In genomic region chr11:13606701-13607100, GRCh38 we compare ENCODE assay signal across 39 cellular contexts.
"Had no signal": no experiment of that assay in that cellular context is flagged by ENCODE, and none has a peak within 500 bp of the region (broad histone marks: within the 10 kb centered on the region; RNA-seq: fewer than 3 reads in every experiment).

No MANE protein-coding gene starts in this region.

- H3K27ac Mint-ChIP-seq: activated CD4-positive, alpha-beta memory T cell treated with anti-CD3 and anti-CD28 coated beads, Interleukin-2, amount 10 ng/mL, durations not matched to agents 7 days and 5 days; activated CD4-positive, alpha-beta T cell treated with anti-CD3 and anti-CD28 coated beads for 36 hours; activated CD4-positive, alpha-beta T cell treated with anti-CD3 and anti-CD28 coated beads, Interleukin-2, amount 10 ng/mL, durations not matched to agents 7 days and 5 days; activated CD8-positive, alpha-beta memory T cell treated with anti-CD3 and anti-CD28 coated beads, Interleukin-2, amount 10 ng/mL, durations not matched to agents 7 days and 5 days; activated CD8-positive, alpha-beta T cell treated with anti-CD3 and anti-CD28 coated beads, Interleukin-2, amount 10 ng/mL, durations not matched to agents 7 days and 5 days; activated naive CD4-positive, alpha-beta T cell treated with anti-CD3 and anti-CD28 coated beads, Interleukin-2, amount 10 ng/mL, durations not matched to agents 7 days and 5 days; activated naive CD4-positive, alpha-beta T cell treated with anti-CD3 and anti-CD28 coated beads, Interleukin-2, amount 50 U/mL, for 24 hours; activated naive CD8-positive, alpha-beta T cell; activated naive CD8-positive, alpha-beta T cell treated with anti-CD3 and anti-CD28 coated beads, Interleukin-2, amount 10 ng/mL, durations not matched to agents 7 days and 5 days; activated naive CD8-positive, alpha-beta T cell treated with anti-CD3 and anti-CD28 coated beads, Interleukin-2, amount 50 U/mL, for 24 hours; activated T-cell treated with anti-CD3 and anti-CD28 coated beads, Interleukin-2, amount 50 U/mL, for 24 hours; activated T-helper 2 cell treated with anti-CD3 and anti-CD28 coated beads, Interferon-gamma antibody, Interleukin-2, Interleukin-4, amounts not matched to agents 10 μg/mL and 5 μg/mL and 100 μg/mL, durations not matched to agents 14 hours and 24 hours and 36 hours; T-helper 1 cell treated with Interleukin-12 subunit alpha and Interleukin-12 subunit beta and Interleukin-4 antibody, amounts not matched to agents 30 μg/mL and 1 μg/mL, for 36 hours; T-helper 2 cell treated with Interferon-gamma antibody and Interleukin-4, amounts not matched to agents 5 μg/mL and 100 μg/mL, for 36 hours had no signal

- H3K9me3 ChIP-seq: body of pancreas, breast epithelium had no signal

- FAIRE-seq: astrocyte, TTC549 had no signal

- H3K4me1 ChIP-seq: breast epithelium had no signal

- H3K27me3 Mint-ChIP-seq: activated CD4-positive, alpha-beta memory T cell treated with anti-CD3 and anti-CD28 coated beads, Interleukin-2, amount 10 ng/mL, durations not matched to agents 7 days and 5 days; activated CD4-positive, alpha-beta T cell treated with anti-CD3 and anti-CD28 coated beads for 36 hours; activated CD4-positive, alpha-beta T cell treated with anti-CD3 and anti-CD28 coated beads, Interleukin-2, amount 10 ng/mL, durations not matched to agents 7 days and 5 days; activated CD8-positive, alpha-beta memory T cell treated with anti-CD3 and anti-CD28 coated beads, Interleukin-2, amount 10 ng/mL, durations not matched to agents 7 days and 5 days; central memory CD8-positive, alpha-beta T cell had no signal

- H3K4me3 Mint-ChIP-seq: activated CD4-positive, alpha-beta memory T cell treated with anti-CD3 and anti-CD28 coated beads, Interleukin-2, amount 10 ng/mL, durations not matched to agents 7 days and 5 days; activated CD4-positive, alpha-beta T cell treated with anti-CD3 and anti-CD28 coated beads for 36 hours; activated CD4-positive, alpha-beta T cell treated with anti-CD3 and anti-CD28 coated beads, Interleukin-2, amount 10 ng/mL, durations not matched to agents 7 days and 5 days; activated CD8-positive, alpha-beta memory T cell treated with anti-CD3 and anti-CD28 coated beads, Interleukin-2, amount 10 ng/mL, durations not matched to agents 7 days and 5 days; activated CD8-positive, alpha-beta T cell treated with anti-CD3 and anti-CD28 coated beads, Interleukin-2, amount 10 ng/mL, durations not matched to agents 7 days and 5 days; activated naive CD4-positive, alpha-beta T cell treated with anti-CD3 and anti-CD28 coated beads, Interleukin-2, amount 10 ng/mL, durations not matched to agents 7 days and 5 days; activated naive CD4-positive, alpha-beta T cell treated with anti-CD3 and anti-CD28 coated beads, Interleukin-2, amount 50 U/mL, for 24 hours; activated naive CD8-positive, alpha-beta T cell; activated naive CD8-positive, alpha-beta T cell treated with anti-CD3 and anti-CD28 coated beads, Interleukin-2, amount 10 ng/mL, durations not matched to agents 7 days and 5 days; activated naive CD8-positive, alpha-beta T cell treated with anti-CD3 and anti-CD28 coated beads, Interleukin-2, amount 50 U/mL, for 24 hours; activated T-cell treated with anti-CD3 and anti-CD28 coated beads, Interleukin-2, amount 50 U/mL, for 24 hours; central memory CD8-positive, alpha-beta T cell; T-helper 1 cell treated with Interleukin-12 subunit alpha and Interleukin-12 subunit beta and Interleukin-4 antibody, amounts not matched to agents 30 μg/mL and 1 μg/mL, for 36 hours; T-helper 2 cell treated with Interferon-gamma antibody and Interleukin-4, amounts not matched to agents 5 μg/mL and 100 μg/mL, for 36 hours had no signal

- H3K4me3 ChIP-seq: body of pancreas, breast epithelium had no signal

- ATAC-seq: activated CD4-positive, alpha-beta T cell treated with anti-CD3 and anti-CD28 coated beads for 36 hours; activated CD4-positive, CD25-positive, alpha-beta regulatory T cell treated with anti-CD3 and anti-CD28 coated beads, Interleukin-2, amount 50 U/mL, for 24 hours; activated CD8-positive, alpha-beta memory T cell treated with anti-CD3 and anti-CD28 coated beads, Interleukin-2, amount 10 ng/mL, durations not matched to agents 7 days and 5 days; activated CD8-positive, alpha-beta T cell treated with anti-CD3 and anti-CD28 coated beads, Interleukin-2, amount 10 ng/mL, durations not matched to agents 7 days and 5 days; activated naive CD8-positive, alpha-beta T cell treated with anti-CD3 and anti-CD28 coated beads, Interleukin-2, amount 50 U/mL, for 24 hours; body of pancreas had no signal

- DNase-seq: activated CD4-positive, alpha-beta memory T cell treated with anti-CD3 and anti-CD28 coated beads, Interleukin-2, amount 10 ng/mL, durations not matched to agents 7 days and 5 days; activated CD4-positive, alpha-beta T cell treated with anti-CD3 and anti-CD28 coated beads for 1 hour; activated CD4-positive, alpha-beta T cell treated with anti-CD3 and anti-CD28 coated beads for 36 hours; activated CD4-positive, alpha-beta T cell treated with anti-CD3 and anti-CD28 coated beads for 48 hours; activated CD4-positive, alpha-beta T cell treated with anti-CD3 and anti-CD28 coated beads, Interleukin-2, amount 10 ng/mL, durations not matched to agents 7 days and 5 days; activated CD4-positive, alpha-beta T cell treated with anti-CD3 and anti-CD28 coated beads, Interleukin-2, amount 50 U/mL, for 48 hours; activated CD4-positive, CD25-positive, alpha-beta regulatory T cell; activated CD8-positive, alpha-beta memory T cell treated with anti-CD3 and anti-CD28 coated beads for 24 hours; activated CD8-positive, alpha-beta memory T cell treated with anti-CD3 and anti-CD28 coated beads, Interleukin-2, amount 10 ng/mL, durations not matched to agents 7 days and 5 days; activated CD8-positive, alpha-beta memory T cell treated with anti-CD3 and anti-CD28 coated beads, Interleukin-2, amount 50 U/mL, for 48 hours; activated CD8-positive, alpha-beta T cell treated with anti-CD3 and anti-CD28 coated beads, Interleukin-2, amount 10 ng/mL, durations not matched to agents 7 days and 5 days; activated effector memory CD4-positive, alpha-beta T cell treated with Interleukin-2 at 50 U/mL for 16 hours; activated gamma-delta T cell; activated naive CD4-positive, alpha-beta T cell treated with anti-CD3 and anti-CD28 coated beads, Interleukin-2, amount 10 ng/mL, durations not matched to agents 7 days and 5 days; activated naive CD4-positive, alpha-beta T cell treated with Interleukin-2 at 50 U/mL for 16 hours; activated naive CD8-positive, alpha-beta T cell treated with anti-CD3 and anti-CD28 coated beads, Interleukin-2, amount 10 ng/mL, durations not matched to agents 7 days and 5 days; activated naive CD8-positive, alpha-beta T cell treated with anti-CD3 and anti-CD28 coated beads, Interleukin-2, amount 50 U/mL, for 24 hours; activated T-cell treated with anti-CD3 and anti-CD28 coated beads, Interleukin-2, amount 50 U/mL, for 24 hours; activated T-cell treated with anti-CD3 and anti-CD28 coated beads, Interleukin-2, amount 50 U/mL, for 48 hours; amniotic stem cell; aorta; body of pancreas; brain microvascular endothelial cell; caudate nucleus; cerebellar nuclear complex; T-helper 1 cell; T-helper 2 cell; T-helper 9 cell had no signal

- H3K4me1 Mint-ChIP-seq: activated CD4-positive, alpha-beta memory T cell treated with anti-CD3 and anti-CD28 coated beads, Interleukin-2, amount 10 ng/mL, durations not matched to agents 7 days and 5 days; activated CD4-positive, alpha-beta T cell treated with anti-CD3 and anti-CD28 coated beads for 36 hours; activated CD4-positive, alpha-beta T cell treated with anti-CD3 and anti-CD28 coated beads, Interleukin-2, amount 10 ng/mL, durations not matched to agents 7 days and 5 days; activated CD8-positive, alpha-beta memory T cell treated with anti-CD3 and anti-CD28 coated beads, Interleukin-2, amount 10 ng/mL, durations not matched to agents 7 days and 5 days; activated naive CD4-positive, alpha-beta T cell treated with anti-CD3 and anti-CD28 coated beads, Interleukin-2, amount 10 ng/mL, durations not matched to agents 7 days and 5 days; activated naive CD4-positive, alpha-beta T cell treated with anti-CD3 and anti-CD28 coated beads, Interleukin-2, amount 50 U/mL, for 24 hours; activated naive CD8-positive, alpha-beta T cell treated with anti-CD3 and anti-CD28 coated beads, Interleukin-2, amount 10 ng/mL, durations not matched to agents 7 days and 5 days; activated naive CD8-positive, alpha-beta T cell treated with anti-CD3 and anti-CD28 coated beads, Interleukin-2, amount 50 U/mL, for 24 hours; central memory CD8-positive, alpha-beta T cell had no signal

- H3K27me3 ChIP-seq: body of pancreas, brain microvascular endothelial cell, breast epithelium had no signal

- H3K9me3 Mint-ChIP-seq: activated CD4-positive, alpha-beta memory T cell treated with anti-CD3 and anti-CD28 coated beads, Interleukin-2, amount 10 ng/mL, durations not matched to agents 7 days and 5 days; activated CD4-positive, alpha-beta T cell treated with anti-CD3 and anti-CD28 coated beads, Interleukin-2, amount 10 ng/mL, durations not matched to agents 7 days and 5 days; activated naive CD4-positive, alpha-beta T cell treated with anti-CD3 and anti-CD28 coated beads, Interleukin-2, amount 10 ng/mL, durations not matched to agents 7 days and 5 days; activated naive CD4-positive, alpha-beta T cell treated with anti-CD3 and anti-CD28 coated beads, Interleukin-2, amount 50 U/mL, for 24 hours; activated naive CD8-positive, alpha-beta T cell treated with anti-CD3 and anti-CD28 coated beads, Interleukin-2, amount 10 ng/mL, durations not matched to agents 7 days and 5 days; activated naive CD8-positive, alpha-beta T cell treated with anti-CD3 and anti-CD28 coated beads, Interleukin-2, amount 50 U/mL, for 24 hours; activated T-cell treated with anti-CD3 and anti-CD28 coated beads, Interleukin-2, amount 50 U/mL, for 24 hours; activated T-helper 2 cell treated with anti-CD3 and anti-CD28 coated beads, Interferon-gamma antibody, Interleukin-2, Interleukin-4, amounts not matched to agents 10 μg/mL and 5 μg/mL and 100 μg/mL, durations not matched to agents 14 hours and 24 hours and 36 hours; central memory CD8-positive, alpha-beta T cell; T-helper 1 cell treated with Interleukin-12 subunit alpha and Interleukin-12 subunit beta and Interleukin-4 antibody, amounts not matched to agents 30 μg/mL and 1 μg/mL, for 36 hours; T-helper 2 cell treated with Interferon-gamma antibody and Interleukin-4, amounts not matched to agents 5 μg/mL and 100 μg/mL, for 36 hours had no signal

- H3K27ac ChIP-seq: body of pancreas, brain microvascular endothelial cell, breast epithelium, VCaP had no signal

- H3K36me3 Mint-ChIP-seq: activated CD8-positive, alpha-beta memory T cell treated with anti-CD3 and anti-CD28 coated beads, Interleukin-2, amount 10 ng/mL, durations not matched to agents 7 days and 5 days; activated naive CD4-positive, alpha-beta T cell treated with anti-CD3 and anti-CD28 coated beads, Interleukin-2, amount 10 ng/mL, durations not matched to agents 7 days and 5 days; activated naive CD4-positive, alpha-beta T cell treated with anti-CD3 and anti-CD28 coated beads, Interleukin-2, amount 50 U/mL, for 24 hours; activated naive CD8-positive, alpha-beta T cell; activated naive CD8-positive, alpha-beta T cell treated with anti-CD3 and anti-CD28 coated beads, Interleukin-2, amount 10 ng/mL, durations not matched to agents 7 days and 5 days had no signal

- H3K36me3 ChIP-seq: brain microvascular endothelial cell, breast epithelium had no signal
